Comparison of ENCODE assay signal across 17 cellular contexts in the genomic region with DNA sequence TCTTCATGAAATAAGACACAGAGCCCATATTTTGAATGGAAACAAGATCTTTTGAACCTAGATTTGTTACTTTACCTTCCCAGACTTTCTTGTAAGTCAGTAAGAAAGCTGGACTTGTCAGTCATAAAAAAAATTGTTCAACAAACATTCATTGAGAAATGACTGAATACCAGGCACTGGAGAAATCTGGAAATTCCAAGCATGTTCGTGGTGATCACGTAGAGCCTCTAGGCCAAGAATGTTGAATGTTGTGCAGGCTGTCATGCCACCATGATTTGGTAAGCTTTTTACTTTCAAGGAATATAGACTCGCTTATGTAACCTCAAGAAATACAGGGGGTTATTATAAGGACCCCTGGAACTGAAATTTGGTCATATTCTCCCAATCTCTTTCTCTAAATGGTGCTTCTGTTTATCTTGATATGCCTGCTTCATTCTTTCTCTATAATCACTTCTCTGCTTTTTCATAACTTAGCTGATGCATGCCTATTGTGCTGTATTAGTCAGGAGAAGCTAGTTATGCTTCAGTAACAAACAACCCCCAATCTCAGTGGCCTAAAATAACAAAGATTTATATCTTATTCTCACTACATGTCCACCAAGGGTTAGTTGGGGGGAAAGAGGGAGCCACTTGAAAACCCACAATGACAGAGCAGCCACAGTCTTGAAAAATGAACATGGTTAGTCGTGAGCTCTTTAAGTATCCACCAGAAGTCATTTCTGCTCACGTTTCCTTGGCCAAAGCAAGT. TPM values are rescaled to one million over a fixed set of nuclear protein-coding genes. Genes with fewer than 3 reads are reported as not detected.
A peak's percentile ranks its signal among the peaks of the same experiment; 100 is the strongest.
DNase-seq lines count a peak whose midpoint lies in the region; ATAC-seq, FAIRE-seq and TF ChIP-seq lines count a peak whose summit lies in the region.
"Had no signal": no experiment of that assay in that cellular context is flagged by ENCODE, and none has a peak within 500 bp of the region (broad histone marks: within the 10 kb centered on the region; RNA-seq: fewer than 3 reads in every experiment).

No MANE protein-coding gene starts in this region.

- H3K36me3 Mint-ChIP-seq in type B pancreatic cell = peaks cover under 1% of the 10 kb centered on the region
- H3K36me3 Mint-ChIP-seq: CD8-positive, alpha-beta T cell had no signal

- peak overlapping the region; percentile 35 for H3K4me3 Mint-ChIP-seq in type B pancreatic cell
- H3K4me3 Mint-ChIP-seq: CD8-positive, alpha-beta T cell; memory B cell had no signal

- H3K4me1 Mint-ChIP-seq in type B pancreatic cell (ENCODE audit: unreplicated experiment) = peaks cover 29% of the 10 kb centered on the region

- dilution Hi-C loops in keratinocyte (cut with MboI; ENCODE audit: extremely low pct_ligation_motif_present, low sequenced_read_pairs) = loop anchor here (25.0 kb wide), 1 partner anchor 277 kb away; no protein-coding TSS in a partner anchor

- H3K27ac ChIP-seq in HEK293 (ENCODE audit: extremely low read depth, low read depth, low read length) (no peak overlapping the region), keratinocyte (ENCODE audit: control insufficient read depth, insufficient read depth, low read length) (peak overlapping the region; percentile 71), caudate nucleus (ENCODE audit: low read depth, low read length) (no peak overlapping the region)
- H3K27ac ChIP-seq: vagina had no signal

- ATAC-seq in left colon = no peak
- ATAC-seq: CD8-positive, alpha-beta T cell; gastrocnemius medialis had no signal

- no peak overlapping the region for H3K4me2 ChIP-seq in keratinocyte (ENCODE audit: control insufficient read depth, extremely low read depth, insufficient read depth, low read depth, low read length)

- H3K27me3 Mint-ChIP-seq in type B pancreatic cell = no peaks in the 10 kb centered on the region

- H3K27me3 ChIP-seq in bronchial epithelial cell (ENCODE audit: control insufficient read depth, insufficient read depth, low read length) (no peaks in the 10 kb centered on the region), keratinocyte (ENCODE audit: control insufficient read depth, extremely low read depth, insufficient read depth, low read length) (no peaks in the 10 kb centered on the region)
- H3K27me3 ChIP-seq: ascending aorta, vagina had no signal

- no peak for TF ChIP-seq CTCF in HEK293 (tag by site-specific recombination; IDR thresholded peaks at IDR 0.05)
- no peak for TF ChIP-seq CTCF in bronchial epithelial cell (IDR thresholded peaks at IDR 0.05; ENCODE audit: insufficient read depth, low read length, severe bottlenecking)
- TF ChIP-seq CTCF in keratinocyte (optimal IDR thresholded peaks at IDR 0.05 in 1 of 3, IDR thresholded peaks at IDR 0.05 in 1 of 3, conservative IDR thresholded peaks at IDR 0.05 in 1 of 3; ENCODE audit: extremely low read depth in 1 of 3, insufficient read depth in 2 of 3, low read length in 3 of 3) = no peak
- no peak for TF ChIP-seq CTCF in type B pancreatic cell (conservative IDR thresholded peaks at IDR 0.05)

- POLR2A ChIA-PET in HEK293 (lab: Yijun Ruan, JAX) = interaction anchor here (1.2 kb wide), 1 partner anchor 9 kb away, joined by 4 read pairs; no protein-coding TSS in a partner anchor

- peak overlapping the region; percentile 85 for H3K27ac Mint-ChIP-seq in type B pancreatic cell
- H3K27ac Mint-ChIP-seq: activated T-helper 2 cell treated with anti-CD3 and anti-CD28 coated beads, Interferon-gamma antibody, Interleukin-2, Interleukin-4, amounts not matched to agents 10 μg/mL and 5 μg/mL and 100 μg/mL, durations not matched to agents 14 hours and 24 hours and 36 hours; CD8-positive, alpha-beta T cell; memory B cell had no signal

- no peaks in the 10 kb centered on the region for H4K20me1 ChIP-seq in keratinocyte (ENCODE audit: control insufficient read depth, extremely low read depth, insufficient read depth, low read length)

- no peaks in the 10 kb centered on the region for H3K9me1 ChIP-seq in keratinocyte (ENCODE audit: control insufficient read depth, extremely low read depth, insufficient read depth, low read length)

- no peaks in the 10 kb centered on the region for H3K9me3 ChIP-seq in HEK293 (ENCODE audit: control insufficient read depth, insufficient read depth, low read depth, low read length)
- H3K9me3 ChIP-seq in keratinocyte (ENCODE audit: control insufficient read depth, low read depth, low read length) = peaks cover 3% of the 10 kb centered on the region
- H3K9me3 ChIP-seq: ascending aorta, gastrocnemius medialis, vagina had no signal

- intact Hi-C loops in left colon (cut with DNase I, micrococcal nuclease) = no loop called here

- H3K36me3 ChIP-seq in HEK293 (ENCODE audit: control insufficient read depth in 2 of 2, insufficient read depth in 1 of 2, low read length in 2 of 2) = peaks cover 0 to 2% of the 10 kb centered on the region in 2 experiments; a peak in 1 of 3 replicates
- H3K36me3 ChIP-seq in bronchial epithelial cell (ENCODE audit: control insufficient read depth, insufficient read depth, low read length) = no peaks in the 10 kb centered on the region
- H3K36me3 ChIP-seq in keratinocyte (ENCODE audit: control insufficient read depth in 2 of 2, extremely low read depth in 1 of 2, insufficient read depth in 2 of 2, low read length in 2 of 2) = peaks cover 0 to 2% of the 10 kb centered on the region in 2 experiments
- H3K36me3 ChIP-seq: gastrocnemius medialis, vagina had no signal

- H2AFZ ChIP-seq in keratinocyte (ENCODE audit: control insufficient read depth, low read length) = no peak overlapping the region

- H3K4me3 ChIP-seq in HEK293 (ENCODE audit: low read depth, low read length) (no peak overlapping the region), bronchial epithelial cell (ENCODE audit: low read depth, low read length) (no peak overlapping the region), keratinocyte (ENCODE audit: control insufficient read depth in 2 of 3, extremely low read depth in 1 of 3, insufficient read depth in 2 of 3, low read depth in 1 of 3, low read length in 3 of 3) (no peak overlapping the region)
- H3K4me3 ChIP-seq: ascending aorta, gastrocnemius medialis, vagina had no signal

- no peaks in the 10 kb centered on the region for H3K9me3 Mint-ChIP-seq in type B pancreatic cell
- H3K9me3 Mint-ChIP-seq: activated T-helper 2 cell treated with anti-CD3 and anti-CD28 coated beads, Interferon-gamma antibody, Interleukin-2, Interleukin-4, amounts not matched to agents 10 μg/mL and 5 μg/mL and 100 μg/mL, durations not matched to agents 14 hours and 24 hours and 36 hours; CD8-positive, alpha-beta T cell; memory B cell had no signal

- H3K9ac ChIP-seq in keratinocyte (ENCODE audit: control insufficient read depth, extremely low read depth, insufficient read depth, low read length) = no peak overlapping the region

- CTCF ChIA-PET in HEK293 (lab: Yijun Ruan, JAX) = interaction anchor here (1.5 to 3.2 kb wide), 2 partner anchors 9 to 55 kb away, joined by 4 to 16 read pairs; no protein-coding TSS in a partner anchor

- H3K4me1 ChIP-seq in HEK293 (ENCODE audit: control insufficient read depth, insufficient read depth, low read length) = no peaks in the 10 kb centered on the region; the same call in 1 of the 2 replicates
- H3K4me1 ChIP-seq in keratinocyte (ENCODE audit: control insufficient read depth, extremely low read depth, insufficient read depth, low read length) = peaks cover 49% of the 10 kb centered on the region

- peaks cover 12% of the 10 kb centered on the region for H3K79me2 ChIP-seq in keratinocyte (ENCODE audit: control insufficient read depth, insufficient read depth, low read length)

- peak; percentile 80 for DNase-seq in bronchial epithelial cell (ENCODE audit: low read depth)
- DNase-seq in keratinocyte (ENCODE audit: low read depth, low spot score) = no peak
- DNase-seq in type B pancreatic cell (ENCODE audit: extremely low spot score, unreplicated experiment) = no peak
- DNase-seq in HPDE6-E6E7 (ENCODE audit: extremely low spot score) = no peak
- DNase-seq in caudate nucleus (lab: John Stamatoyannopoulos, UW) = no peak
- DNase-seq in left colon = no peak
- DNase-seq: activated CD8-positive, alpha-beta memory T cell treated with anti-CD3 and anti-CD28 coated beads for 24 hours; CD8-positive, alpha-beta T cell; effector CD8-positive, alpha-beta T cell; gastrocnemius medialis; GDM1; stimulated activated naive CD4-positive, alpha-beta T cell had no signal

- FAIRE-seq in bronchial epithelial cell (lab: Jason Lieb, UNC) (no peak), keratinocyte (lab: Jason Lieb, UNC) (peak; percentile 66)

TF ChIP-seq in HEK293, 187 proteins besides CTCF, POLR2A, EP300 and RAD21:
- 0 out of 2 replicates have a peak, but pooled peaks have one; percentile 26 for TF ChIP-seq RBAK (tag by site-specific recombination; IDR thresholded peaks at IDR 0.05)
- TF ChIP-seq ZNF629 (tag by site-specific recombination; IDR thresholded peaks at IDR 0.05) = no peak

RNA-seq across cellular contexts. Expression of gene TPM1, which starts 3.4 kb away (rescaled TPM):
- total RNA-seq in bronchial epithelial cell = 111 and 190 TPM in 2 replicates
- 348 to 381 TPM (median 370 TPM) in 3 replicates for polyA plus RNA-seq in keratinocyte
- polyA plus RNA-seq in keratinocyte (2011; ENCODE audit: low read depth) = 470 TPM
- polyA plus RNA-seq in keratinocyte (2011; cell fraction: cytosol; rRNA removed) = 448 and 582 TPM in 2 replicates
- polyA plus RNA-seq in keratinocyte (2011; cell fraction: nucleus; rRNA removed) = 562 and 605 TPM in 2 replicates
- 162 and 249 TPM in 2 replicates for polyA plus RNA-seq in keratinocyte (2012; ENCODE audit: low replicate concordance)
- 94.6 to 233 TPM (median 200 TPM) in 3 replicates for polyA minus RNA-seq in keratinocyte
- 239 TPM for polyA minus RNA-seq in keratinocyte (2011; cell fraction: cytosol; rRNA and poly(A)+ RNA removed)
- 234 and 444 TPM in 2 replicates for polyA minus RNA-seq in keratinocyte (2011; cell fraction: nucleus; rRNA and poly(A)+ RNA removed)
- total RNA-seq in type B pancreatic cell (ENCODE audit: low replicate concordance) = 343 and 447 TPM in 2 replicates
- 100 to 1,000 TPM; 576 to 607 TPM for total RNA-seq in left colon
